ENCODE assay signal across 8 cellular contexts in genomic region chr2:96321230-96322103, GRCh38. TPM values are rescaled to one million over a fixed set of nuclear protein-coding genes. Genes with fewer than 3 reads are reported as not detected.
DNase-seq lines count a peak whose midpoint lies in the region; ATAC-seq and TF ChIP-seq lines count a peak whose summit lies in the region.

No MANE protein-coding gene starts in this region.

- peak; percentile 44 for ATAC-seq in GM18517 (IDR thresholded peaks at IDR 0.05; ENCODE audit: unreplicated experiment)
- peak; percentile 57 for ATAC-seq in HG03045 (IDR thresholded peaks at IDR 0.05; ENCODE audit: unreplicated experiment)
- ATAC-seq in activated CD8-positive, alpha-beta memory T cell treated with anti-CD3 and anti-CD28 coated beads, Interleukin-2, amount 10 ng/mL, durations not matched to agents 7 days and 5 days: peak; percentile 70

- intact Hi-C loops in esophagus muscularis mucosa (cut with DNase I): no loop called here

- H3K36me3 Mint-ChIP-seq in activated CD8-positive, alpha-beta memory T cell treated with anti-CD3 and anti-CD28 coated beads, Interleukin-2, amount 10 ng/mL, durations not matched to agents 7 days and 5 days: peaks cover 25% of the 10 kb centered on the region

- peak overlapping the region; percentile 99 for H2AFZ ChIP-seq in neuron (ENCODE audit: low read depth, low read length)

- peak overlapping the region; percentile 11 for H3K27ac ChIP-seq in AG04450 (ENCODE audit: low read depth, low read length)
- H3K27ac ChIP-seq in esophagus muscularis mucosa (replicated peaks in 1 of 4): peak overlapping the region; percentile 10 to 65 (median 54)
- peak overlapping the region; percentile 37 for H3K27ac ChIP-seq in thymus (ENCODE audit: low read depth)

- no peak for TF ChIP-seq EP300 in esophagus muscularis mucosa (IDR thresholded peaks at IDR 0.05)

- H3K4me1 ChIP-seq in esophagus muscularis mucosa (peaks cover 22 to 35% (median 31%) of the 10 kb centered on the region in 4 donors), neuron (ENCODE audit: insufficient read depth, low read length) (peaks cover 10% of the 10 kb centered on the region), thymus (ENCODE audit: control insufficient read depth, insufficient read depth, low read length) (peaks cover 19% of the 10 kb centered on the region)

- CTCF ChIA-PET in AG04450 (lab: Charles Lee): interaction anchor here (0.6 to 1.0 kb wide), 3 partner anchors 21 to 560 kb away, joined by 3 to 4 read pairs (median 4); no protein-coding TSS in a partner anchor
- CTCF ChIA-PET in activated CD8-positive, alpha-beta memory T cell treated with anti-CD3 and anti-CD28 coated beads, Interleukin-2, amount 10 ng/mL, durations not matched to agents 7 days and 5 days (lab: Charles Lee): interaction anchor here (1.0 to 4.5 kb wide), 9 partner anchors 11 to 186 kb away, joined by 3 to 35 read pairs (median 8); partner anchors contain the start of genes NCAPH, SNRNP200 and STARD7

- H3K27ac Mint-ChIP-seq in activated CD8-positive, alpha-beta memory T cell treated with anti-CD3 and anti-CD28 coated beads, Interleukin-2, amount 10 ng/mL, durations not matched to agents 7 days and 5 days: peak overlapping the region; percentile 87

- H3K4me3 Mint-ChIP-seq in activated CD8-positive, alpha-beta memory T cell treated with anti-CD3 and anti-CD28 coated beads, Interleukin-2, amount 10 ng/mL, durations not matched to agents 7 days and 5 days: peak overlapping the region; percentile 87

- H3K27me3 ChIP-seq in AG04450 (ENCODE audit: control insufficient read depth, insufficient read depth, low read length) (peaks cover 7% of the 10 kb centered on the region), esophagus muscularis mucosa (peaks cover 3 to 95% (median 24%) of the 10 kb centered on the region in 4 donors), neuron (ENCODE audit: insufficient read depth, low read length) (no peaks in the 10 kb centered on the region), thymus (ENCODE audit: control insufficient read depth, insufficient read depth) (no peaks in the 10 kb centered on the region)

- no peaks in the 10 kb centered on the region for H3K9me3 Mint-ChIP-seq in activated CD8-positive, alpha-beta memory T cell treated with anti-CD3 and anti-CD28 coated beads, Interleukin-2, amount 10 ng/mL, durations not matched to agents 7 days and 5 days (ENCODE audit: low read depth)

- H3K27me3 Mint-ChIP-seq in activated CD8-positive, alpha-beta memory T cell treated with anti-CD3 and anti-CD28 coated beads, Interleukin-2, amount 10 ng/mL, durations not matched to agents 7 days and 5 days: no peaks in the 10 kb centered on the region

- TF ChIP-seq POLR2A in esophagus muscularis mucosa (IDR thresholded peaks at IDR 0.05; ENCODE audit: low read depth): no peak

- H3K4me3 ChIP-seq in AG04450 (ENCODE audit: low read depth, low read length) (peak overlapping the region; percentile 69), esophagus muscularis mucosa (peak overlapping the region; percentile 56 to 65 (median 60)), neuron (ENCODE audit: low read length) (peak overlapping the region; percentile 57), thymus (ENCODE audit: low read length) (peak overlapping the region; percentile 63)

- H3K4me1 Mint-ChIP-seq in activated CD8-positive, alpha-beta memory T cell treated with anti-CD3 and anti-CD28 coated beads, Interleukin-2, amount 10 ng/mL, durations not matched to agents 7 days and 5 days: peaks cover 71% of the 10 kb centered on the region

- no peak for DNase-seq in AG04450 (ENCODE audit: low read depth, low spot score)
- DNase-seq in NCI-H69 (lab: John Stamatoyannopoulos, UW): peak; percentile 71
- DNase-seq in activated CD8-positive, alpha-beta memory T cell treated with anti-CD3 and anti-CD28 coated beads, Interleukin-2, amount 10 ng/mL, durations not matched to agents 7 days and 5 days: peak; percentile 95
- no peak for DNase-seq in esophagus muscularis mucosa (ENCODE audit: extremely low spot score)

- H3K9me3 ChIP-seq in AG04450 (ENCODE audit: control insufficient read depth, insufficient read depth, low read length) (no peaks in the 10 kb centered on the region; the same call in 1 of the 2 replicates), esophagus muscularis mucosa (no peaks in the 10 kb centered on the region), neuron (ENCODE audit: low read length) (no peaks in the 10 kb centered on the region), thymus (ENCODE audit: control insufficient read depth) (no peaks in the 10 kb centered on the region)

- TF ChIP-seq CTCF in AG04450 (IDR thresholded peaks at IDR 0.05; ENCODE audit: low read depth, low read length) (no peak), esophagus muscularis mucosa (IDR thresholded peaks at IDR 0.05) (no peak)

- 3% methylated on average over 14 of the region's 81 CpGs for WGBS in esophagus muscularis mucosa
- under 1% methylated on average over 81 of the region's 81 CpGs for WGBS in thymus

- H3K36me3 ChIP-seq in esophagus muscularis mucosa (no peaks in the 10 kb centered on the region), neuron (ENCODE audit: insufficient read depth, low read length) (no peaks in the 10 kb centered on the region), thymus (ENCODE audit: control insufficient read depth, insufficient read depth) (no peaks in the 10 kb centered on the region)

- POLR2A ChIA-PET in AG04450 (lab: Yijun Ruan, JAX): interaction anchor here (0.6 to 2.1 kb wide), 5 partner anchors 8 to 109 kb away, joined by 3 to 8 read pairs (median 5); partner anchors contain the start of gene NCAPH

RNA-seq across cellular contexts. Expression of gene ITPRIPL1, which starts 3.6 kb away (rescaled TPM):
- polyA plus RNA-seq in AG04450 (2011; rRNA removed) (3.4 and 3.7 TPM in 2 replicates), thymus (1.9 TPM)
- 3.4 and 5.1 TPM in 2 replicates for polyA minus RNA-seq in AG04450 (2011; rRNA and poly(A)+ RNA removed)
- total RNA-seq in activated CD8-positive, alpha-beta memory T cell treated with anti-CD3 and anti-CD28 coated beads, Interleukin-2, amount 10 ng/mL, durations not matched to agents 7 days and 5 days: 10 to 100 TPM; 53.2 to 56.9 TPM
- total RNA-seq in esophagus muscularis mucosa: 1 to 10 TPM in 2 of 4 donors, under 1 TPM in 2; 0.42 to 1.4 (median 0.93) TPM

RNA-seq across cellular contexts. Expression of gene NCAPH, which starts 14.1 kb away (rescaled TPM):
- polyA plus RNA-seq in AG04450 (2011; rRNA removed) (5.8 and 7.2 TPM in 2 replicates), thymus (3.1 TPM)
- polyA minus RNA-seq in AG04450 (2011; rRNA and poly(A)+ RNA removed): 5.2 and 6.2 TPM in 2 replicates
- total RNA-seq in activated CD8-positive, alpha-beta memory T cell treated with anti-CD3 and anti-CD28 coated beads, Interleukin-2, amount 10 ng/mL, durations not matched to agents 7 days and 5 days: 100 to 1,000 TPM; 115 to 117 TPM
- total RNA-seq in esophagus muscularis mucosa: 1 to 10 TPM in 2 of 4 donors, under 1 TPM in 2; 0.45 to 1.4 (median 0.87) TPM

RNA-seq across cellular contexts. Expression of gene SNRNP200, which starts 16.1 kb away (rescaled TPM):
- polyA plus RNA-seq in AG04450 (2011; rRNA removed) (99.0 and 136 TPM in 2 replicates), thymus (105 TPM)
- polyA minus RNA-seq in AG04450 (2011; rRNA and poly(A)+ RNA removed): 231 and 300 TPM in 2 replicates
- 100 to 1,000 TPM; 170 to 182 TPM for total RNA-seq in activated CD8-positive, alpha-beta memory T cell treated with anti-CD3 and anti-CD28 coated beads, Interleukin-2, amount 10 ng/mL, durations not matched to agents 7 days and 5 days
- total RNA-seq in esophagus muscularis mucosa: 100 to 1,000 TPM in 2 of 4 donors, 10 to 100 TPM in 2; 73.7 to 106 (median 90.8) TPM

RNA-seq across cellular contexts. Expression of gene CIAO1, which starts 55.4 kb away (rescaled TPM):
- polyA plus RNA-seq in AG04450 (2011; rRNA removed): 65.2 and 77.0 TPM in 2 replicates
- polyA minus RNA-seq in AG04450 (2011; rRNA and poly(A)+ RNA removed): 66.0 and 85.9 TPM in 2 replicates
- 10 to 100 TPM; 67.0 to 76.8 TPM for total RNA-seq in activated CD8-positive, alpha-beta memory T cell treated with anti-CD3 and anti-CD28 coated beads, Interleukin-2, amount 10 ng/mL, durations not matched to agents 7 days and 5 days
- 100 to 1,000 TPM in 1 of 4 donors, 10 to 100 TPM in 3; 76.4 to 101 (median 92.5) TPM for total RNA-seq in esophagus muscularis mucosa
- 38.6 TPM for polyA plus RNA-seq in thymus

RNA-seq across cellular contexts. Expression of gene TMEM127, which starts 55.7 kb away (rescaled TPM):
- polyA plus RNA-seq in AG04450 (2011; rRNA removed): 45.3 and 48.7 TPM in 2 replicates
- 42.2 and 55.9 TPM in 2 replicates for polyA minus RNA-seq in AG04450 (2011; rRNA and poly(A)+ RNA removed)
- 10 to 100 TPM; 32.7 to 36.9 TPM for total RNA-seq in activated CD8-positive, alpha-beta memory T cell treated with anti-CD3 and anti-CD28 coated beads, Interleukin-2, amount 10 ng/mL, durations not matched to agents 7 days and 5 days
- total RNA-seq in esophagus muscularis mucosa: 10 to 100 TPM; 42.8 to 72.0 (median 55.3) TPM
- polyA plus RNA-seq in thymus: 13.7 TPM

Comparison
In these comparisons a context has a peak if more than half of its experiments do, and no peak if none do; other contexts are left out.
1. DNase-seq: peak in NCI-H69 (single experiment) and activated CD8-positive, alpha-beta memory T cell treated with anti-CD3 and anti-CD28 coated beads, Interleukin-2, amount 10 ng/mL, durations not matched to agents 7 days and 5 days (single experiment); none in AG04450 (single experiment) and esophagus muscularis mucosa (single experiment).
2. RNA of gene ITPRIPL1, which starts 3.6 kb away (total RNA-seq): 53.2 to 56.9 TPM in activated CD8-positive, alpha-beta memory T cell treated with anti-CD3 and anti-CD28 coated beads, Interleukin-2, amount 10 ng/mL, durations not matched to agents 7 days and 5 days; 0.42 to 1.4 TPM in esophagus muscularis mucosa; every median in the first group is over 10 times any median in the second.
3. RNA of gene NCAPH, which starts 14.1 kb away (total RNA-seq): 115 to 117 TPM in activated CD8-positive, alpha-beta memory T cell treated with anti-CD3 and anti-CD28 coated beads, Interleukin-2, amount 10 ng/mL, durations not matched to agents 7 days and 5 days; 0.45 to 1.4 TPM in esophagus muscularis mucosa; every median in the first group is over 10 times any median in the second.
4. Peak in every context shown above with its lines, with median percentiles within 50 percentile points of each other: H3K27ac ChIP-seq, H3K4me3 ChIP-seq and ATAC-seq.